In genomic region chr14:89841855-89842254, GRCh38 we compare ENCODE assay signal across 1 cellular context.
TF ChIP-seq lines count a peak whose summit lies in the region.

No MANE protein-coding gene starts in this region.

TF ChIP-seq in IMR-90, 13 proteins besides CTCF, POLR2A, EP300 and RAD21:
- TF ChIP-seq RCOR1 (IDR thresholded peaks at IDR 0.05; ENCODE audit: insufficient replicate concordance, low read length) (no peak), MAZ (IDR thresholded peaks at IDR 0.05; ENCODE audit: borderline replicate concordance, low read depth, low read length) (no peak)
- TF ChIP-seq, protein P1, sequence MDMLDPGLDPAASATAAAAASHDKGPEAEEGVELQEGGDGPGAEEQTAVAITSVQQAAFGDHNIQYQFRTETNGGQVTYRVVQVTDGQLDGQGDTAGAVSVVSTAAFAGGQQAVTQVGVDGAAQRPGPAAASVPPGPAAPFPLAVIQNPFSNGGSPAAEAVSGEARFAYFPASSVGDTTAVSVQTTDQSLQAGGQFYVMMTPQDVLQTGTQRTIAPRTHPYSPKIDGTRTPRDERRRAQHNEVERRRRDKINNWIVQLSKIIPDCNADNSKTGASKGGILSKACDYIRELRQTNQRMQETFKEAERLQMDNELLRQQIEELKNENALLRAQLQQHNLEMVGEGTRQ (IDR thresholded peaks at IDR 0.05; ENCODE audit: low read depth, low read length): no peak
